8 cellular contexts compared by ENCODE assay signal in the genomic region with DNA sequence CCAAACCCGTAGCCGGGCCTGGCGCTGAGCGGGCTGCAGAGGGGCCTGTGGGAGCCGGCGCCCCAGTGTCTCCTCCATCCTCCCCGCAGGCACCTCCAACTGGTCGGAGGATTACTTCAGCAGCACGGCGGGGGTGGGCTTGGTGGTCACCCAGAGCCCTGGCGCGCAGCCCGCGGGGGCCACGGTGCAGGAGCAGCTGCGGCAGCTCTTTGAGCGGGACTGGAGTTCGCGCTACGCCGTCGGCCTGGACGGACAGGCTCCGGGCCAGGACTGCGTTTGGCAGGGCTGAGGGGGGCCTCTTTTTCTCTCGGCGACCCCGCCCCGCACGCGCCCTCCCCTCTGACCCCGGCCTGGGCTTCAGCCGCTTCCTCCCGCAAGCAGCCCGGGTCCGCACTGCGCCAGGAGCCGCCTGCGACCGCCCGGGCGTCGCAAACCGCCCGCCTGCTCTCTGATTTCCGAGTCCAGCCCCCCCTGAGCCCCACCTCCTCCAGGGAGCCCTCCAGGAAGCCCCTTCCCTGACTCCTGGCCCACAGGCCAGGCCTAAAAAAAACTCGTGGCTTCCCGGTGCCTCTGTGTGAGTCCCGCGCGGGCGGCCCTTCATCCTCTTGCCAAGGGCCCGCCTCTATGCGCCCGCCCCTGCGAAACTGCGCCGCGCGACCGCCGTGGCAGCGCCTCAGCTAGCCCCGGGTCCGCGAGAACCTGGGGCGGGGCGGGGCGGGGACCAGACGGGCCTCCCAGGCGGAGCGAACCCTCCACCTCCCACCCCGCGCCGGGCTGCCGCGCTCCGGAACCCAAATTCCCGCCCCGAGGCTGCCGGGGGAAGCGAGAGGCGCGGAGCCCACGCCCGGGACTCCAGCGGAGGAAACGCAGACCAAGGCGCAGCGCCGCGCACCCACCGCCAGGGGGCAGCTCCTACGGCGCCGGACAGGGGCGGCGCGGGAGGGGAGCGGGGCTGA. TPM values are rescaled to one million over a fixed set of nuclear protein-coding genes. Genes with fewer than 3 reads are reported as not detected.
DNase-seq lines count a peak whose midpoint lies in the region; ATAC-seq and TF ChIP-seq lines count a peak whose summit lies in the region.

No MANE protein-coding gene starts in this region.

- H2AFZ ChIP-seq in OCI-LY1 (ENCODE audit: low read length) = no peak overlapping the region

- WGBS in esophagus, 2 donors = 13% methylated on average over 75 to 100 of the region's 100 CpGs

- peak; percentile 48 for TF ChIP-seq CTCF in OCI-LY1 (IDR thresholded peaks at IDR 0.05; ENCODE audit: low read length)

- H3K4me1 ChIP-seq in OCI-LY1 (ENCODE audit: insufficient read depth, low read length, severe bottlenecking) (no peaks in the 10 kb centered on the region), esophagus (ENCODE audit: control insufficient read depth in 2 of 2, insufficient read depth in 2 of 2, low read length in 1 of 2) (peaks cover 3 to 7% of the 10 kb centered on the region in 2 donors), mucosa of stomach (ENCODE audit: control insufficient read depth, insufficient read depth, low read length) (peaks cover 4% of the 10 kb centered on the region)

- peak; percentile 41 for DNase-seq in GM04503 (ENCODE audit: low read depth)
- peak; percentile 88 for DNase-seq in HPDE6-E6E7 (ENCODE audit: extremely low spot score)
- peak; percentile 84 for DNase-seq in activated T-cell treated with anti-CD3 and anti-CD28 coated beads for 24 hours (ENCODE audit: low read depth)
- peak; percentile 67 for DNase-seq in stimulated activated CD8-positive, alpha-beta memory T cell treated with anti-CD3 and anti-CD28 coated beads, Interleukin-4, amount 100 ng/mL, for 4 hours (ENCODE audit: low read depth in 2 of 2, low spot score in 1 of 2)

- H4K20me1 ChIP-seq in OCI-LY1 (ENCODE audit: insufficient read depth, low read length) = no peaks in the 10 kb centered on the region

- ATAC-seq in HG03097 (IDR thresholded peaks at IDR 0.05; ENCODE audit: low FRiP score, unreplicated experiment) = no peak

- no peaks in the 10 kb centered on the region for H3F3A ChIP-seq in OCI-LY1 (ENCODE audit: insufficient read depth, low read length)

- H3K4me3 ChIP-seq in OCI-LY1 (ENCODE audit: low read depth, low read length, poor library complexity, severe bottlenecking) = peak overlapping the region; percentile 38
- peak overlapping the region; percentile 2 to 55 for H3K4me3 ChIP-seq in esophagus (ENCODE audit: low read depth in 1 of 2, low read length in 2 of 2)
- no peak overlapping the region for H3K4me3 ChIP-seq in mucosa of stomach (ENCODE audit: low read length)

- H3K27me3 ChIP-seq in OCI-LY1 (ENCODE audit: insufficient read depth, low read length) (no peaks in the 10 kb centered on the region; the same call in 1 of the 2 replicates), esophagus (ENCODE audit: control insufficient read depth in 1 of 2, insufficient read depth in 2 of 2, low read length in 2 of 2) (no peaks in the 10 kb centered on the region), mucosa of stomach (ENCODE audit: control insufficient read depth, insufficient read depth, low read length) (peaks cover 57% of the 10 kb centered on the region)

- H3K9ac ChIP-seq in OCI-LY1 (ENCODE audit: low read length) (no peak overlapping the region), mucosa of stomach (ENCODE audit: low read length) (peak overlapping the region; percentile 39)

- H3K36me3 ChIP-seq in OCI-LY1 (ENCODE audit: insufficient read depth, low read length) (no peaks in the 10 kb centered on the region), esophagus (ENCODE audit: control insufficient read depth in 2 of 2, insufficient read depth in 2 of 2, low read length in 1 of 2) (peaks cover 0 to 8% of the 10 kb centered on the region in 2 donors), mucosa of stomach (ENCODE audit: control insufficient read depth, insufficient read depth, low read length) (no peaks in the 10 kb centered on the region)

- no peak overlapping the region for H3K27ac ChIP-seq in OCI-LY1 (ENCODE audit: low read depth, low read length, poor library complexity, severe bottlenecking)
- H3K27ac ChIP-seq in esophagus (ENCODE audit: low read depth in 2 of 2, low read length in 1 of 2) = peak overlapping the region in 1 of 2 donors; percentile 51

- no peaks in the 10 kb centered on the region for H3K79me2 ChIP-seq in OCI-LY1 (ENCODE audit: insufficient read depth, low read length)

- peak overlapping the region; percentile 44; the same call in 1 of the 2 replicates for H3K4me2 ChIP-seq in OCI-LY1 (ENCODE audit: low read length)

- H3K9me3 ChIP-seq in OCI-LY1 (ENCODE audit: low read length) = no peaks in the 10 kb centered on the region
- no peaks in the 10 kb centered on the region for H3K9me3 ChIP-seq in esophagus (ENCODE audit: control insufficient read depth in 2 of 2, insufficient read depth in 1 of 2, low read depth in 1 of 2, low read length in 1 of 2)
- no peaks in the 10 kb centered on the region for H3K9me3 ChIP-seq in mucosa of stomach (ENCODE audit: control insufficient read depth, low read length)

- H3K9me2 ChIP-seq in OCI-LY1 (ENCODE audit: low read depth, low read length) = no peaks in the 10 kb centered on the region

RNA-seq across cellular contexts. Expression of gene PLD4, which starts 8.3 kb away (rescaled TPM):
- polyA plus RNA-seq in esophagus = under 1 TPM; 0.53 to 0.65 TPM

RNA-seq across cellular contexts. Expression of gene AHNAK2, which starts 45.2 kb away (rescaled TPM):
- polyA plus RNA-seq in esophagus = 100 to 1,000 TPM in 1 of 2 donors, 10 to 100 TPM in 1; 67.4 to 104 TPM

RNA-seq across cellular contexts. Expression of gene CLBA1, which starts 52.6 kb away (rescaled TPM):
- polyA plus RNA-seq in esophagus = 1 to 10 TPM; 6.5 to 8.3 TPM
